13 cellular contexts compared by ENCODE assay signal in the genomic region with DNA sequence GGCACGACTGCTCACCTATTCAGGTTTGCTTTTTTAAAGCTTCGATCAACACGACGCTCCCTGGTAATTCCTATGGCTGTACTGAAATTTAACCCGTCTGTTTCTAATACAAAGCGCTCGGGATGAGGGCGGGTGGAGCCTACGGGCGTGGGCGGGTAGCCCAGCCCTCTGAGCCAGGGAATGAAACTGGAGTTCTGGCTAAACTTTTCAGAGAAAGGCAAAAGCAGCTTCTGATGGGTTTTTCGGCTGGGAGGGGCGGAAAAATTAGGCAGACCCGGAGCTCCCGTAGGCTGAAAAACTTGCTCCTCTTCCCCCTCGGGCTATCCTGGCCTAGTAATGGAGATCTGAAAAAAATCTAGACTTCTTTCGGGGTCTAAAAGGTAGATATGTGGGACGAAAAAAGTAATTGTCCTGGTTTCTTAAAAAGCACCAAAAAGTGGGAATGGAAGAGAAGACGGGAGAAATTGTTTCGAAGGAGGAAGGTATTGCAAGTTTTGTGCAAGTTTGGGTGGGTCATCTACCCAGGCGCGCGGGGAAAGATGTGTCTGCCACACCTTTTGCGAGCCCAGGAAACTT. TPM values are rescaled to one million over a fixed set of nuclear protein-coding genes. Genes with fewer than 3 reads are reported as not detected.
DNase-seq lines count a peak whose midpoint lies in the region; TF ChIP-seq lines count a peak whose summit lies in the region.
"Had no signal": no experiment of that assay in that cellular context is flagged by ENCODE, and none has a peak within 500 bp of the region (broad histone marks: within the 10 kb centered on the region; RNA-seq: fewer than 3 reads in every experiment).

No MANE protein-coding gene starts in this region.

- H3K27me3 ChIP-seq in hepatocyte = peaks cover 86% of the 10 kb centered on the region
- peaks cover 33% of the 10 kb centered on the region for H3K27me3 ChIP-seq in rectal smooth muscle tissue (ENCODE audit: control insufficient read depth, insufficient read depth, low read length)
- H3K27me3 ChIP-seq: testis had no signal

- no peak overlapping the region for H2AFZ ChIP-seq in hepatocyte

- H3K4me1 ChIP-seq in ES-I3 (ENCODE audit: insufficient read depth, low read length) (peaks cover 10% of the 10 kb centered on the region), hepatocyte (ENCODE audit: insufficient read depth) (peaks cover 28% of the 10 kb centered on the region), rectal smooth muscle tissue (ENCODE audit: control insufficient read depth, insufficient read depth, low read length) (no peaks in the 10 kb centered on the region)

- H3K9me2 ChIP-seq in hepatocyte (replicated peaks; ENCODE audit: insufficient read depth) = no peaks in the 10 kb centered on the region

- H3K79me2 ChIP-seq in hepatocyte = peaks cover 71% of the 10 kb centered on the region

- H3K36me3 ChIP-seq in ES-I3 (ENCODE audit: insufficient read depth, low read length) (no peaks in the 10 kb centered on the region), hepatocyte (replicated peaks; ENCODE audit: insufficient read depth, low read depth) (no peaks in the 10 kb centered on the region), rectal smooth muscle tissue (ENCODE audit: control insufficient read depth, insufficient read depth, low read length) (no peaks in the 10 kb centered on the region)

- no peaks in the 10 kb centered on the region for H3K9me3 ChIP-seq in ES-I3 (ENCODE audit: control insufficient read depth, insufficient read depth, low read length)
- H3K9me3 ChIP-seq in hepatocyte (ENCODE audit: low read depth) = no peaks in the 10 kb centered on the region
- H3K9me3 ChIP-seq: testis had no signal

- H3K4me3 ChIP-seq in hepatocyte = no peak overlapping the region
- H3K4me3 ChIP-seq in rectal smooth muscle tissue (ENCODE audit: low read length) = peak overlapping the region; percentile 56
- H3K4me3 ChIP-seq: testis had no signal

- H4K20me1 ChIP-seq in hepatocyte (ENCODE audit: insufficient read depth, poor library complexity, severe bottlenecking) = peaks cover 6% of the 10 kb centered on the region

- H3K27ac ChIP-seq in hepatocyte (no peak overlapping the region), rectal smooth muscle tissue (ENCODE audit: low read depth, low read length) (no peak overlapping the region)
- H3K27ac ChIP-seq: testis had no signal

- H3K4me2 ChIP-seq in hepatocyte = peak overlapping the region; percentile 82

- H3K9ac ChIP-seq in ES-I3 (ENCODE audit: low read depth, low read length) (peak overlapping the region; percentile 64), rectal smooth muscle tissue (ENCODE audit: low read length) (no peak overlapping the region)

- 4% methylated on average over 23 of the region's 24 CpGs for WGBS in hepatocyte (ENCODE audit: low lambda C conversion rate, missing lambda C conversion rate)

- no peak for TF ChIP-seq CTCF in hepatocyte (IDR thresholded peaks at IDR 0.05; ENCODE audit: poor library complexity)

- DNase-seq in amniotic stem cell (lab: John Stamatoyannopoulos, UW) (peak; percentile 7), hepatocyte (ENCODE audit: low spot score) (peak; percentile 21), mucosa of gallbladder (ENCODE audit: low spot score) (no peak), 8988T (no peak)
- DNase-seq in activated CD4-positive, alpha-beta T cell treated with anti-CD3 and anti-CD28 coated beads for 48 hours = no peak
- no peak for DNase-seq in stimulated activated CD4-positive, alpha-beta T cell treated with anti-CD3 and anti-CD28 coated beads, Interleukin-4, amount 100 ng/mL, for 24 hours
- DNase-seq: activated B cell treated with CpG ODN at 0.5 μM for 24 hours, head of caudate nucleus, NCI-H524 treated with DMSO at 0.1 percent for 48 hours, testis had no signal

RNA-seq across cellular contexts. Expression of a gene that starts 7.4 kb away (rescaled TPM):
- total RNA-seq in hepatocyte (49.6 and 55.5 TPM in 2 replicates), mucosa of gallbladder (49.0 TPM)
- polyA plus RNA-seq in hepatocyte = 16.4 and 19.8 TPM in 2 replicates
- total RNA-seq: activated T-helper 2 cell treated with anti-CD3 and anti-CD28 coated beads, Interferon-gamma antibody, Interleukin-2, Interleukin-4, amounts not matched to agents 10 μg/mL and 5 μg/mL and 100 μg/mL, durations not matched to agents 14 hours and 24 hours and 36 hours had no signal

Comparison
In these comparisons a context has a peak if more than half of its experiments do, and no peak if none do; other contexts are left out.
1. DNase-seq: peak in amniotic stem cell (single experiment) and hepatocyte (single experiment); none in activated CD4-positive, alpha-beta T cell treated with anti-CD3 and anti-CD28 coated beads for 48 hours (single experiment), mucosa of gallbladder (single experiment), stimulated activated CD4-positive, alpha-beta T cell treated with anti-CD3 and anti-CD28 coated beads, Interleukin-4, amount 100 ng/mL, for 24 hours (single experiment) and 8988T (single experiment).